ENCODE assay signal across 8 cellular contexts in the genomic region with DNA sequence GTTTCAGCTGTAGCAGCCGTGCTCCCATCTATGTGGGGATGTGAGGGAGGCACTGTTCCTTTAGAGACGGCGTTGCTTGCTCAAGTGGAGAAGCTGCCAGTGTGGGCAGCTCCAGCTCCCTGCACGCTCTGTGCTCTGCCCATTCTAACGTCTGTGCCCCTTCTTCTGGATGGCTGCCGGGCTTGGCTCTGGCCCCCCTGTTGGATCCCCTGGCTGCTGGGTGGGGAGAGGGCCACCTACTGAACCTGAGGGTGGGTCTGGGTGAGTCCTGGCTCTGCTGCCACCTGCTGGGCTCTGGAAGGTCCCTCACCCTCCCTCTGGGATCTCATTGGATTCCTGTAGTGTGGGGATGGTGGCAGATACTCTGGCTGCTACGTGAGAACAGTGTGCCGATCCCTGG. TPM values are rescaled to one million over a fixed set of nuclear protein-coding genes. Genes with fewer than 3 reads are reported as not detected.
A peak's percentile ranks its signal among the peaks of the same experiment; 100 is the strongest.
DNase-seq lines count a peak whose midpoint lies in the region; ATAC-seq and TF ChIP-seq lines count a peak whose summit lies in the region.

No MANE protein-coding gene starts in this region.

- H3K27ac Mint-ChIP-seq in activated naive CD4-positive, alpha-beta T cell treated with anti-CD3 and anti-CD28 coated beads for 36 hours, result no peak overlapping the region

- H3K4me1 ChIP-seq in NT2/D1 (ENCODE audit: insufficient read depth, insufficient read length), result peaks cover 61% of the 10 kb centered on the region

- peaks cover 36% of the 10 kb centered on the region for H3K4me1 Mint-ChIP-seq in activated naive CD4-positive, alpha-beta T cell treated with anti-CD3 and anti-CD28 coated beads for 36 hours (ENCODE audit: low read depth)

- no peaks in the 10 kb centered on the region for H3K27me3 Mint-ChIP-seq in activated naive CD4-positive, alpha-beta T cell treated with anti-CD3 and anti-CD28 coated beads for 36 hours (ENCODE audit: low read depth)

- CTCF ChIA-PET in activated naive CD4-positive, alpha-beta T cell treated with anti-CD3 and anti-CD28 coated beads for 36 hours (lab: Charles Lee), result interaction anchor here (0.7 to 1.2 kb wide), 2 partner anchors 9 to 50 kb away, joined by 3 to 4 read pairs; no protein-coding TSS in a partner anchor

- ATAC-seq in GM18868 (IDR thresholded peaks at IDR 0.05; ENCODE audit: unreplicated experiment), result no peak
- no peak for ATAC-seq in HG02870 (IDR thresholded peaks at IDR 0.05; ENCODE audit: unreplicated experiment)

- intact Hi-C loops in activated naive CD4-positive, alpha-beta T cell treated with anti-CD3 and anti-CD28 coated beads for 36 hours (cut with micrococcal nuclease), result loop anchor here (5.0 to 10.0 kb wide), 2 partner anchors 52 to 150 kb away; a partner anchor contains a TSS

- no peaks in the 10 kb centered on the region for H3K9me3 Mint-ChIP-seq in activated naive CD4-positive, alpha-beta T cell treated with anti-CD3 and anti-CD28 coated beads for 36 hours

- H3K9me3 ChIP-seq in NT2/D1 (ENCODE audit: insufficient read depth, low read length), result no peaks in the 10 kb centered on the region

- H3K4me3 Mint-ChIP-seq in activated naive CD4-positive, alpha-beta T cell treated with anti-CD3 and anti-CD28 coated beads for 36 hours, result no peak overlapping the region

- TF ChIP-seq CTCF in GM06990 (IDR thresholded peaks at IDR 0.05; ENCODE audit: insufficient read depth, low read length, poor library complexity, severe bottlenecking), result peak; percentile 62

- H3K4me3 ChIP-seq in GM06990 (replicated peaks; ENCODE audit: low read depth, low read length) (no peak overlapping the region), NT2/D1 (ENCODE audit: insufficient read length, low read depth) (no peak overlapping the region)

- DNase-seq in ACHN (peak; percentile 48), GM06990 (ENCODE audit: extremely low read depth, insufficient read length) (no peak), NT2/D1 (ENCODE audit: low read depth, low spot score) (peak; percentile 39), germinal center (ENCODE audit: low spot score) (peak; percentile 66), putamen (ENCODE audit: low spot score) (peak; percentile 79)
- peak; percentile 55 for DNase-seq in activated naive CD4-positive, alpha-beta T cell treated with anti-CD3 and anti-CD28 coated beads for 36 hours

- H3K27me3 ChIP-seq in GM06990 (replicated peaks; ENCODE audit: control insufficient read depth, insufficient read depth, low read length) (no peaks in the 10 kb centered on the region), NT2/D1 (ENCODE audit: insufficient read depth, insufficient read length) (no peaks in the 10 kb centered on the region)

- H3K9ac ChIP-seq in NT2/D1 (ENCODE audit: insufficient read length, low read depth), result peak overlapping the region; percentile 43

- in situ Hi-C loops in ACHN (cut with HindIII; ENCODE audit: low pct_ligation_motif_present, low pct_unique_long_range_greater_than_20kb, low sequenced_read_pairs), result no loop called here

- peaks cover 2% of the 10 kb centered on the region for H3K36me3 Mint-ChIP-seq in activated naive CD4-positive, alpha-beta T cell treated with anti-CD3 and anti-CD28 coated beads for 36 hours (ENCODE audit: low read depth)

- peaks cover 24% of the 10 kb centered on the region for H3K36me3 ChIP-seq in GM06990 (ENCODE audit: control insufficient read depth, insufficient read depth, low read length)
- H3K36me3 ChIP-seq in NT2/D1 (ENCODE audit: insufficient read depth, insufficient read length, low read length), result peaks cover 56% of the 10 kb centered on the region

RNA-seq across cellular contexts. Expression of a gene that starts 5.0 kb away (rescaled TPM):
- total RNA-seq in activated naive CD4-positive, alpha-beta T cell treated with anti-CD3 and anti-CD28 coated beads for 36 hours, result 100 to 1,000 TPM; 166 to 171 TPM

RNA-seq across cellular contexts. Expression of a gene that starts 19.2 kb away (rescaled TPM):
- not detected for total RNA-seq in activated naive CD4-positive, alpha-beta T cell treated with anti-CD3 and anti-CD28 coated beads for 36 hours

RNA-seq across cellular contexts. Expression of a gene that starts 34.3 kb away (rescaled TPM):
- total RNA-seq in activated naive CD4-positive, alpha-beta T cell treated with anti-CD3 and anti-CD28 coated beads for 36 hours, result 10 to 100 TPM; 13.2 to 14.8 TPM

RNA-seq across cellular contexts. Expression of a gene that starts 43.1 kb away (rescaled TPM):
- not detected for total RNA-seq in activated naive CD4-positive, alpha-beta T cell treated with anti-CD3 and anti-CD28 coated beads for 36 hours

RNA-seq across cellular contexts. Expression of a gene that starts 48.6 kb away (rescaled TPM):
- total RNA-seq in activated naive CD4-positive, alpha-beta T cell treated with anti-CD3 and anti-CD28 coated beads for 36 hours, result 1 to 10 TPM; 2.5 to 3.5 TPM
